ENCODE assay signal across 9 cellular contexts in the genomic region with DNA sequence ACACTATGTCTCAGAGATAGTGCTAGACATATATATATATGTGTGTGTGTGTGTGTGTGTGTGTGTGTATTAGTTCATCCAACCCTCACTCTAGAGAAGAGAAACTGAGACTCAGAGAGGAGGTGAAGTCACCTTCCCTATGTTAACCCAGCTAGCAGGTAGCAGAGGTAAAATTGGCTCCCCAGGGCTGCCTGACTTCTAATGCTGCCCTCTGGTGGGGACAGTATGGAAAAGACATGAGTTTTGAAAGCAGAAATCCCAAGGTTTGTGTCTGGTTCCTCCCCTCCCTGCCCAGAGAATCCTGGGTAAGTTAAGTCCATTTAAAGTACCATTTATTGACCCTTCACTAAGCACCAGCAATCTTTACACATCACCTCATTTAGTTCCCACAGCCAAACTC.
DNase-seq lines count a peak whose midpoint lies in the region; ATAC-seq and TF ChIP-seq lines count a peak whose summit lies in the region.
"Had no signal": no experiment of that assay in that cellular context is flagged by ENCODE, and none has a peak within 500 bp of the region (broad histone marks: within the 10 kb centered on the region; RNA-seq: fewer than 3 reads in every experiment).

No MANE protein-coding gene starts in this region.

- DNase-seq in stimulated activated CD4-positive, alpha-beta T cell treated with anti-CD3 and anti-CD28 coated beads, Interleukin-1b, Interleukin-23, amount 100 ng/mL, for 48 hours, result peak; percentile 10
- DNase-seq in stimulated activated CD4-positive, alpha-beta T cell treated with anti-CD3 and anti-CD28 coated beads, Interleukin-12 subunit alpha, Interleukin-12 subunit beta, amount 100 ng/mL, for 4 hours, result no peak
- DNase-seq in NCI-H2171 (lab: John Stamatoyannopoulos, UW), result peak; percentile 4
- DNase-seq in effector memory CD8-positive, alpha-beta T cell, result peak; percentile 12 to 24 (median 22)
- no peak for DNase-seq in upper lobe of right lung
- no peak for DNase-seq in nephron progenitor cell
- no peak for DNase-seq in NCI-H510A (lab: John Stamatoyannopoulos, UW)
- no peak for DNase-seq in activated CD8-positive, alpha-beta memory T cell treated with anti-CD3 and anti-CD28 coated beads for 24 hours
- DNase-seq: naive B cell had no signal

- H3K27ac ChIP-seq in upper lobe of right lung, result no peak overlapping the region

- no peaks in the 10 kb centered on the region for H3K4me1 ChIP-seq in upper lobe of right lung

- no peaks in the 10 kb centered on the region for H3K27me3 ChIP-seq in upper lobe of right lung

- H3K4me1 Mint-ChIP-seq in effector memory CD8-positive, alpha-beta T cell (ENCODE audit: low read depth in 2 of 2), result no peaks in the 10 kb centered on the region
- no peaks in the 10 kb centered on the region for H3K4me1 Mint-ChIP-seq in nephron progenitor cell
- H3K4me1 Mint-ChIP-seq: naive B cell had no signal

- intact Hi-C loops in upper lobe of right lung (cut with DNase I), result no loop called here

- H3K4me3 Mint-ChIP-seq in effector memory CD8-positive, alpha-beta T cell, result no peak overlapping the region
- H3K4me3 Mint-ChIP-seq in nephron progenitor cell, result no peak overlapping the region
- H3K4me3 Mint-ChIP-seq: naive B cell had no signal

- TF ChIP-seq CTCF in upper lobe of right lung (IDR thresholded peaks at IDR 0.05), result peak; percentile 35
- no peak for TF ChIP-seq CTCF in nephron progenitor cell (IDR thresholded peaks at IDR 0.05)

- H3K36me3 Mint-ChIP-seq in effector memory CD8-positive, alpha-beta T cell (ENCODE audit: insufficient read depth), result no peaks in the 10 kb centered on the region
- no peaks in the 10 kb centered on the region for H3K36me3 Mint-ChIP-seq in nephron progenitor cell (ENCODE audit: low read depth)
- H3K36me3 Mint-ChIP-seq: naive B cell had no signal

- ATAC-seq in effector memory CD8-positive, alpha-beta T cell (replicated peaks), result no peak
- peak; percentile 82 for ATAC-seq in upper lobe of right lung

- H3K36me3 ChIP-seq in upper lobe of right lung, result no peaks in the 10 kb centered on the region

- peaks cover 11 to 17% of the 10 kb centered on the region in 2 donors for H3K27me3 Mint-ChIP-seq in effector memory CD8-positive, alpha-beta T cell
- H3K27me3 Mint-ChIP-seq in nephron progenitor cell (ENCODE audit: low read depth, poor library complexity), result peaks cover 6% of the 10 kb centered on the region

- H3K9me3 ChIP-seq in upper lobe of right lung, result no peaks in the 10 kb centered on the region

- H3K4me3 ChIP-seq in upper lobe of right lung, result no peak overlapping the region

- H3K9me3 Mint-ChIP-seq in effector memory CD8-positive, alpha-beta T cell, result peaks cover 0 to 8% of the 10 kb centered on the region in 2 donors
- peaks cover 52% of the 10 kb centered on the region for H3K9me3 Mint-ChIP-seq in nephron progenitor cell

- no peak overlapping the region for H3K27ac Mint-ChIP-seq in effector memory CD8-positive, alpha-beta T cell
- no peak overlapping the region for H3K27ac Mint-ChIP-seq in nephron progenitor cell
- H3K27ac Mint-ChIP-seq: naive B cell had no signal

Comparison
In these comparisons a context has a peak if more than half of its experiments do, and no peak if none do; other contexts are left out.
1. DNase-seq: peak in stimulated activated CD4-positive, alpha-beta T cell treated with anti-CD3 and anti-CD28 coated beads, Interleukin-1b, Interleukin-23, amount 100 ng/mL, for 48 hours (single experiment), NCI-H2171 (single experiment) and effector memory CD8-positive, alpha-beta T cell (3 of 3); none in stimulated activated CD4-positive, alpha-beta T cell treated with anti-CD3 and anti-CD28 coated beads, Interleukin-12 subunit alpha, Interleukin-12 subunit beta, amount 100 ng/mL, for 4 hours (single experiment), upper lobe of right lung (single experiment), nephron progenitor cell (single experiment), NCI-H510A (single experiment) and activated CD8-positive, alpha-beta memory T cell treated with anti-CD3 and anti-CD28 coated beads for 24 hours (single experiment).